Comparison of ENCODE assay signal across 14 cellular contexts in genomic region chr12:50625029-50625875, GRCh38.
DNase-seq lines count a peak whose midpoint lies in the region; TF ChIP-seq lines count a peak whose summit lies in the region.
"Had no signal": no experiment of that assay in that cellular context is flagged by ENCODE, and none has a peak within 500 bp of the region (broad histone marks: within the 10 kb centered on the region; RNA-seq: fewer than 3 reads in every experiment).

No MANE protein-coding gene starts in this region.

- peaks cover 10% of the 10 kb centered on the region for H3K36me3 Mint-ChIP-seq in activated naive CD4-positive, alpha-beta T cell treated with anti-CD3 and anti-CD28 coated beads, Interleukin-2, amount 50 U/mL, for 24 hours
- peaks cover 23% of the 10 kb centered on the region for H3K36me3 Mint-ChIP-seq in T-helper 1 cell treated with Interleukin-12 subunit alpha and Interleukin-12 subunit beta and Interleukin-4 antibody, amounts not matched to agents 30 μg/mL and 1 μg/mL, for 36 hours (ENCODE audit: low read depth)
- H3K36me3 Mint-ChIP-seq in endothelial cell (ENCODE audit: low read depth, unreplicated experiment): peaks cover 25% of the 10 kb centered on the region

- H3K27me3 ChIP-seq in transverse colon: no peaks in the 10 kb centered on the region

- H3K4me3 Mint-ChIP-seq in activated naive CD4-positive, alpha-beta T cell treated with anti-CD3 and anti-CD28 coated beads, Interleukin-2, amount 50 U/mL, for 24 hours: peak overlapping the region; percentile 2
- H3K4me3 Mint-ChIP-seq in T-helper 1 cell treated with Interleukin-12 subunit alpha and Interleukin-12 subunit beta and Interleukin-4 antibody, amounts not matched to agents 30 μg/mL and 1 μg/mL, for 36 hours: peak overlapping the region; percentile 16
- peak overlapping the region; percentile 10 for H3K4me3 Mint-ChIP-seq in endothelial cell (ENCODE audit: unreplicated experiment)
- H3K4me3 Mint-ChIP-seq: nephron had no signal

- no peaks in the 10 kb centered on the region for H3K9me3 ChIP-seq in transverse colon

- in situ Hi-C loops in transverse colon (cut with MboI; ENCODE audit: low pct_ligation_motif_present in 1 of 4, low pct_unique_long_range_greater_than_20kb in 1 of 4, low sequenced_read_pairs in 3 of 4): no loop called here

- peak overlapping the region; percentile 40 to 67 (median 55) for H3K27ac ChIP-seq in transverse colon

- TF ChIP-seq CTCF in endothelial cell (IDR thresholded peaks at IDR 0.05; ENCODE audit: unreplicated experiment): no peak
- no peak for TF ChIP-seq CTCF in transverse colon (IDR thresholded peaks at IDR 0.05)

- TF ChIP-seq POLR2A in transverse colon (IDR thresholded peaks at IDR 0.05): no peak

- H3K27ac Mint-ChIP-seq in activated naive CD4-positive, alpha-beta T cell treated with anti-CD3 and anti-CD28 coated beads, Interleukin-2, amount 50 U/mL, for 24 hours: peak overlapping the region; percentile 17
- H3K27ac Mint-ChIP-seq in T-helper 1 cell treated with Interleukin-12 subunit alpha and Interleukin-12 subunit beta and Interleukin-4 antibody, amounts not matched to agents 30 μg/mL and 1 μg/mL, for 36 hours: peak overlapping the region; percentile 61
- peak overlapping the region; percentile 82 for H3K27ac Mint-ChIP-seq in endothelial cell (ENCODE audit: unreplicated experiment)

- H3K9me3 Mint-ChIP-seq in activated naive CD4-positive, alpha-beta T cell treated with anti-CD3 and anti-CD28 coated beads, Interleukin-2, amount 50 U/mL, for 24 hours: no peaks in the 10 kb centered on the region
- H3K9me3 Mint-ChIP-seq in T-helper 1 cell treated with Interleukin-12 subunit alpha and Interleukin-12 subunit beta and Interleukin-4 antibody, amounts not matched to agents 30 μg/mL and 1 μg/mL, for 36 hours: no peaks in the 10 kb centered on the region
- H3K9me3 Mint-ChIP-seq in endothelial cell (ENCODE audit: unreplicated experiment): no peaks in the 10 kb centered on the region
- H3K9me3 Mint-ChIP-seq: nephron had no signal

- peaks cover 66% of the 10 kb centered on the region for H3K4me1 Mint-ChIP-seq in activated naive CD4-positive, alpha-beta T cell treated with anti-CD3 and anti-CD28 coated beads, Interleukin-2, amount 50 U/mL, for 24 hours
- H3K4me1 Mint-ChIP-seq in T-helper 1 cell treated with Interleukin-12 subunit alpha and Interleukin-12 subunit beta and Interleukin-4 antibody, amounts not matched to agents 30 μg/mL and 1 μg/mL, for 36 hours (ENCODE audit: low read depth): peaks cover 25% of the 10 kb centered on the region
- peaks cover 67% of the 10 kb centered on the region for H3K4me1 Mint-ChIP-seq in endothelial cell (ENCODE audit: unreplicated experiment)

- intact Hi-C loops in transverse colon (cut with DNase I; ENCODE audit: low total_unique reads): no loop called here

- H3K36me3 ChIP-seq in transverse colon: no peaks in the 10 kb centered on the region

- 24 to 43% methylated on average over 4 of the region's 4 CpGs for WGBS in transverse colon (ENCODE audit: low coverage in 1 of 2), 2 donors

- TF ChIP-seq EP300 in transverse colon (IDR thresholded peaks at IDR 0.05; ENCODE audit: low read depth): no peak

- peak overlapping the region in 1 of 4 donors; percentile 12 for H3K4me3 ChIP-seq in transverse colon

- H3K27me3 Mint-ChIP-seq in activated naive CD4-positive, alpha-beta T cell treated with anti-CD3 and anti-CD28 coated beads, Interleukin-2, amount 50 U/mL, for 24 hours: no peaks in the 10 kb centered on the region
- H3K27me3 Mint-ChIP-seq in T-helper 1 cell treated with Interleukin-12 subunit alpha and Interleukin-12 subunit beta and Interleukin-4 antibody, amounts not matched to agents 30 μg/mL and 1 μg/mL, for 36 hours (ENCODE audit: low read depth): no peaks in the 10 kb centered on the region
- peaks cover 8% of the 10 kb centered on the region for H3K27me3 Mint-ChIP-seq in endothelial cell (ENCODE audit: unreplicated experiment)

- no peak for DNase-seq in activated naive CD4-positive, alpha-beta T cell (lab: John Stamatoyannopoulos, UW)
- DNase-seq in endothelial cell (ENCODE audit: low spot score): no peak
- no peak for DNase-seq in transverse colon
- DNase-seq in DMS53 treated with DMSO at 0.1 percent for 48 hours (lab: John Stamatoyannopoulos, UW; ENCODE audit: unreplicated experiment): no peak
- DNase-seq in NCI-H345 (lab: John Stamatoyannopoulos, UW): no peak
- no peak for DNase-seq in cerebellar cortex (ENCODE audit: low spot score)
- DNase-seq: caudate nucleus; islet precursor cell; MM.1S; NCI-H524; stimulated activated naive CD4-positive, alpha-beta T cell treated with Interleukin-2 at 50 U/mL for 16 hours had no signal

- H3K4me1 ChIP-seq in transverse colon: peaks cover 20 to 66% (median 42%) of the 10 kb centered on the region in 4 donors

Comparison
In these comparisons a context has a peak if more than half of its experiments do, and no peak if none do; other contexts are left out.
1. H3K27ac Mint-ChIP-seq: peak in every context shown above with its lines; median percentile 82 in endothelial cell; 61 in T-helper 1 cell treated with Interleukin-12 subunit alpha and Interleukin-12 subunit beta and Interleukin-4 antibody, amounts not matched to agents 30 μg/mL and 1 μg/mL, for 36 hours; 17 in activated naive CD4-positive, alpha-beta T cell treated with anti-CD3 and anti-CD28 coated beads, Interleukin-2, amount 50 U/mL, for 24 hours.